Comparison of ENCODE assay signal across 15 cellular contexts in genomic region chr9:132474253-132474652, GRCh38.
DNase-seq lines count a peak whose midpoint lies in the region; ATAC-seq and TF ChIP-seq lines count a peak whose summit lies in the region.
"Had no signal": no experiment of that assay in that cellular context is flagged by ENCODE, and none has a peak within 500 bp of the region (broad histone marks: within the 10 kb centered on the region; RNA-seq: fewer than 3 reads in every experiment).

No MANE protein-coding gene starts in this region.

- H3K4me3 ChIP-seq in fibroblast of mammary gland (ENCODE audit: control insufficient read depth, low read depth, low read length): no peak overlapping the region
- H3K4me3 ChIP-seq: A549, GM23248 had no signal

- ATAC-seq in GM19395 (IDR thresholded peaks at IDR 0.05; ENCODE audit: unreplicated experiment) (no peak), HG02884 (IDR thresholded peaks at IDR 0.05; ENCODE audit: unreplicated experiment) (no peak)
- ATAC-seq in activated CD4-positive, CD25-positive, alpha-beta regulatory T cell treated with anti-CD3 and anti-CD28 coated beads, Interleukin-2, amount 50 U/mL, for 24 hours: no peak
- ATAC-seq: A549 had no signal

- DNase-seq in ELF-1 (ENCODE audit: low read depth, low spot score) (peak; percentile 47), M059J (ENCODE audit: low read depth) (peak; percentile 11), fibroblast of mammary gland (ENCODE audit: low read depth) (peak; percentile 17), renal cortical epithelial cell (ENCODE audit: low read depth) (peak; percentile 48)
- DNase-seq: COR-L47, GM23248, KG1, MM.1S, NCI-H1105 treated with DMSO at 0.1 percent for 48 hours, NCI-H187 treated with DMSO at 0.1 percent for 48 hours, NCI-H446 had no signal

- TF ChIP-seq CTCF in fibroblast of mammary gland (conservative IDR thresholded peaks at IDR 0.05; ENCODE audit: control insufficient read depth, insufficient read depth, low read depth, low read length): no peak
